ENCODE assay signal across 8 cellular contexts in genomic region chr3:10707089-10707983, GRCh38.
DNase-seq lines count a peak whose midpoint lies in the region; ATAC-seq and TF ChIP-seq lines count a peak whose summit lies in the region.

No MANE protein-coding gene starts in this region.

- peak overlapping the region in 1 of 2 donors; percentile 77 for H3K4me3 Mint-ChIP-seq in CD14-positive monocyte
- peak overlapping the region; percentile 82 for H3K4me3 Mint-ChIP-seq in neural crest cell

- intact Hi-C loops in CD14-positive monocyte (cut with micrococcal nuclease) (no loop called here), dorsolateral prefrontal cortex (cut with DNase I) (loop anchor here in 1 of 2 donors (10.0 kb wide), 1 partner anchor 203 kb away; the partner anchor contains the start of gene ATP2B2)

- TF ChIP-seq CTCF in CD14-positive monocyte (IDR thresholded peaks at IDR 0.05) = no peak
- peak; percentile 36; the same call in 1 of the 2 replicates for TF ChIP-seq CTCF in HEK293 (tag by site-specific recombination; IDR thresholded peaks at IDR 0.05)
- TF ChIP-seq CTCF in dorsolateral prefrontal cortex (IDR thresholded peaks at IDR 0.05 in 54 of 56, conservative IDR thresholded peaks at IDR 0.05 in 2 of 56; ENCODE audit: low read depth in 1 of 56, partially characterized antibody in 56 of 56) = peak in 3 of 56 donors; percentile 4 to 15 (median 12)
- TF ChIP-seq CTCF in neural crest cell (conservative IDR thresholded peaks at IDR 0.05) = peak; percentile 53

- ATAC-seq in GM18870 (IDR thresholded peaks at IDR 0.05; ENCODE audit: unreplicated experiment) = no peak

- H3K4me1 Mint-ChIP-seq in CD14-positive monocyte (no peaks in the 10 kb centered on the region), neural crest cell (peaks cover 13% of the 10 kb centered on the region)

- DNase-seq in CD14-positive monocyte (ENCODE audit: low spot score) = peak; percentile 26
- DNase-seq in dorsolateral prefrontal cortex = peak in 1 of 10 donors; percentile 23
- DNase-seq in neural crest cell (ENCODE audit: low read depth, low spot score) = peak; percentile 27
- no peak for DNase-seq in HCEC 1CT
- no peak for DNase-seq in DMS114 treated with DMSO at 0.1 percent for 48 hours (lab: John Stamatoyannopoulos, UW; ENCODE audit: unreplicated experiment)
- no peak for DNase-seq in COR-L47 (lab: John Stamatoyannopoulos, UW)

- H3K9me3 ChIP-seq in HEK293 (ENCODE audit: control insufficient read depth, insufficient read depth, low read depth, low read length) = no peaks in the 10 kb centered on the region

- peaks cover 0 to 50% (median 11%) of the 10 kb centered on the region in 45 donors for H3K27me3 ChIP-seq in dorsolateral prefrontal cortex

- no peak overlapping the region for H3K27ac Mint-ChIP-seq in CD14-positive monocyte
- H3K27ac Mint-ChIP-seq in neural crest cell (ENCODE audit: unreplicated experiment) = no peak overlapping the region

- H3K4me3 ChIP-seq in HEK293 (ENCODE audit: low read depth, low read length) = peak overlapping the region; percentile 39
- H3K4me3 ChIP-seq in dorsolateral prefrontal cortex = peak overlapping the region; percentile 30 to 83 (median 66)

- POLR2A ChIA-PET in HEK293 (lab: Yijun Ruan, JAX) = no interaction called here

- no peaks in the 10 kb centered on the region for H3K36me3 Mint-ChIP-seq in CD14-positive monocyte
- no peaks in the 10 kb centered on the region for H3K36me3 Mint-ChIP-seq in neural crest cell (ENCODE audit: low read depth)

- CTCF ChIA-PET in HEK293 (lab: Yijun Ruan, JAX) = interaction anchor here (0.6 to 1.0 kb wide), 4 partner anchors 8 to 1058 kb away, joined by 3 read pairs; partner anchors contain the start of gene MTMR14

- H3K36me3 ChIP-seq in HEK293 (ENCODE audit: control insufficient read depth in 2 of 2, insufficient read depth in 1 of 2, low read length in 2 of 2) = no peaks in the 10 kb centered on the region

- H3K9me3 Mint-ChIP-seq in CD14-positive monocyte (peaks cover 0 to 11% (median 0%) of the 10 kb centered on the region in 7 donors), neural crest cell (no peaks in the 10 kb centered on the region)

- H3K27ac ChIP-seq in HEK293 (ENCODE audit: extremely low read depth, low read depth, low read length) = no peak overlapping the region
- peak overlapping the region in 50 of 59 donors; percentile 16 to 87 (median 70) for H3K27ac ChIP-seq in dorsolateral prefrontal cortex

- H3K27me3 Mint-ChIP-seq in CD14-positive monocyte (ENCODE audit: low read depth in 3 of 3) (peaks cover 62 to 74% (median 68%) of the 10 kb centered on the region in 3 donors), neural crest cell (ENCODE audit: low read depth) (peaks cover 91% of the 10 kb centered on the region)

- H3K4me1 ChIP-seq in HEK293 (ENCODE audit: control insufficient read depth, insufficient read depth, low read length) = peaks cover 3% of the 10 kb centered on the region; the same call in 1 of the 2 replicates

TF ChIP-seq in HEK293, 187 proteins besides CTCF, POLR2A, EP300 and RAD21 (continues in another document):
- TF ChIP-seq ZSCAN5A (tag by site-specific recombination; IDR thresholded peaks at IDR 0.05) (no peak), ZSCAN18 (tag by site-specific recombination; IDR thresholded peaks at IDR 0.05) (no peak), ZNF391 (tag by site-specific recombination; IDR thresholded peaks at IDR 0.05; ENCODE audit: borderline replicate concordance, low read depth) (no peak), SCRT2 (tag by site-specific recombination; IDR thresholded peaks at IDR 0.05) (no peak), AEBP2 (tag by site-specific recombination; IDR thresholded peaks at IDR 0.05; ENCODE audit: borderline replicate concordance) (no peak), ZNF335 (tag by site-specific recombination; conservative IDR thresholded peaks at IDR 0.05) (peak; percentile 62), KLF1 (tag by site-specific recombination; IDR thresholded peaks at IDR 0.05) (no peak), ZBTB26 (tag by site-specific recombination; optimal IDR thresholded peaks at IDR 0.05) (peak; percentile 50), ZBTB8A (tag by site-specific recombination; IDR thresholded peaks at IDR 0.05) (peak; percentile 81), ZFHX2 (tag by site-specific recombination; conservative IDR thresholded peaks at IDR 0.05) (peak; percentile 26; the same call in 1 of the 2 replicates), ZNF146 (tag by site-specific recombination; IDR thresholded peaks at IDR 0.05) (no peak), PRDM10 (tag by site-specific recombination; IDR thresholded peaks at IDR 0.05) (0 out of 2 replicates have a peak, but pooled peaks have one; percentile 33)

Comparison
In these comparisons a context has a peak if more than half of its experiments do, and no peak if none do; other contexts are left out.
1. DNase-seq: peak in CD14-positive monocyte (single experiment) and neural crest cell (single experiment); none in HCEC 1CT (single experiment), DMS114 treated with DMSO at 0.1 percent for 48 hours (single experiment) and COR-L47 (single experiment).